18 cellular contexts compared by ENCODE assay signal in the genomic region with DNA sequence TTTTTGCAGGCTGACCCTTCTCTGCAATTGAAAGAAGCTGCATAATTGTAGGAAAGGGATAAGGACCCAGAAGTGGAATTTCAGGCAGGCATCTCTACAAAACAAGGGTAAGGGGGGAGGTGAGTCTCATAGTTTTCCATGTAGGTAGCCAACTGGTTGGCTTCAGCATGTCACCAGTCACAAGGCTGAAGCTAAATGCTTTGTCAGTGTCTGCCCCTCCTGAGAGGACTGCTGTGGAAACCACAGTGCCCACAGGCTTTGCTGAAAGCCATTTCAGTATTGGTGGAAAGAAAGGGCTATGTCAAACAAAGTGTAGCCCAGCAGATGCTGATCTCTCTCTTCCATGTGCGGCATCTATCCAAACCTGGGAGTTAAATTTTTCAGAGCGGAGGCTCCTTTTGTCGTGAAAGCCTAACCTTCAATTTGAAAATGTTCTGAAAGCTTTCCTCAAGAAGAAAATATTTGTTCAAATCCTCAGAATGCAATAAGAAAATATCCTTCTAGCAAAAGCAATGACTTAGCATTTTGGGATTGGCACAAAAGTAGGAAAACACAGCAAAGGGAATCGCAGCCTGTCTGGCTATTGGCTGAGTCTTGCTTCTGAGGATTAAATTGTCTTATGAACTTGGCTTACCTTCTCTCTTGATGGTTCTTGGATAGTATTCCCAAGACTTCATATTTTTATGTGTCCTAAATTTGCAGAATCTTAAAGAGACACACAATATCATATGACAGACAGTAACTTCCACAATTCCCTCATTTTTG.
DNase-seq lines count a peak whose midpoint lies in the region; ATAC-seq and TF ChIP-seq lines count a peak whose summit lies in the region.
"Had no signal": no experiment of that assay in that cellular context is flagged by ENCODE, and none has a peak within 500 bp of the region (broad histone marks: within the 10 kb centered on the region; RNA-seq: fewer than 3 reads in every experiment).

No MANE protein-coding gene starts in this region.

- no peaks in the 10 kb centered on the region for H3K36me3 ChIP-seq in MM.1S (replicated peaks; ENCODE audit: insufficient read depth, low read length)
- H3K36me3 ChIP-seq in thoracic aorta, result no peaks in the 10 kb centered on the region
- H3K36me3 ChIP-seq: BLaER1 had no signal

- H3F3A ChIP-seq in MM.1S (ENCODE audit: insufficient read depth, low read length), result no peaks in the 10 kb centered on the region

- H3K4me1 ChIP-seq in MM.1S (ENCODE audit: low read length), result no peaks in the 10 kb centered on the region
- H3K4me1 ChIP-seq in thoracic aorta (ENCODE audit: control insufficient read depth in 1 of 2, low read depth in 2 of 2), result peaks cover 7 to 25% of the 10 kb centered on the region in 2 donors
- H3K4me1 ChIP-seq: BLaER1 had no signal

- TF ChIP-seq CTCF in MM.1S (IDR thresholded peaks at IDR 0.05; ENCODE audit: low read length) (no peak), coronary artery (IDR thresholded peaks at IDR 0.05) (no peak), thoracic aorta (IDR thresholded peaks at IDR 0.05) (no peak)

- H2AFZ ChIP-seq in MM.1S (ENCODE audit: low read length), result no peak overlapping the region

- intact Hi-C loops in posterior cingulate gyrus (cut with DNase I), result no loop called here

- no peaks in the 10 kb centered on the region for H3K79me2 ChIP-seq in MM.1S (ENCODE audit: low read length)

- H3K9me3 ChIP-seq in MM.1S (replicated peaks; ENCODE audit: insufficient read depth, low read length) (no peaks in the 10 kb centered on the region), thoracic aorta (no peaks in the 10 kb centered on the region)
- H3K9me3 ChIP-seq: BLaER1 had no signal

- no peaks in the 10 kb centered on the region for H4K20me1 ChIP-seq in MM.1S (ENCODE audit: insufficient read depth, low read length)
- H4K20me1 ChIP-seq: BLaER1 had no signal

- no peak overlapping the region for H3K9ac ChIP-seq in MM.1S (ENCODE audit: low read length)
- H3K9ac ChIP-seq: BLaER1 had no signal

- H3K4me3 ChIP-seq in MM.1S (ENCODE audit: low read length) (no peak overlapping the region), coronary artery (peak overlapping the region; percentile 39), thoracic aorta (peak overlapping the region; percentile 28)
- H3K4me3 ChIP-seq: BLaER1, skin epidermis had no signal

- no peaks in the 10 kb centered on the region for H3K9me2 ChIP-seq in MM.1S (replicated peaks; ENCODE audit: insufficient read depth, low read length)

- H3K27ac ChIP-seq in MM.1S (ENCODE audit: low read length), result no peak overlapping the region
- peak overlapping the region; percentile 40 to 77 for H3K27ac ChIP-seq in coronary artery
- H3K27ac ChIP-seq in thoracic aorta, result peak overlapping the region; percentile 13 to 62
- H3K27ac ChIP-seq: BLaER1, epithelial cell of prostate had no signal

- no peak overlapping the region for H3K4me2 ChIP-seq in MM.1S (ENCODE audit: low read depth, low read length)
- H3K4me2 ChIP-seq: BLaER1 had no signal

- no peak for ATAC-seq in thoracic aorta (ENCODE audit: insufficient number of reproducible peaks, low FRiP score, low read depth)
- ATAC-seq: SK-N-SH treated with all-trans-retinoic acid at 6 μM for 48 hours had no signal

- H3K27me3 ChIP-seq in MM.1S (replicated peaks; ENCODE audit: insufficient read depth, low read length) (no peaks in the 10 kb centered on the region), thoracic aorta (replicated peaks; ENCODE audit: insufficient read depth) (no peaks in the 10 kb centered on the region)
- H3K27me3 ChIP-seq: BLaER1 had no signal

- DNase-seq in MM.1S (peak; percentile 19), coronary artery (ENCODE audit: low spot score) (no peak), iPS-NIHi7 (ENCODE audit: extremely low spot score) (peak; percentile 17), thoracic aorta (ENCODE audit: low spot score) (no peak), germinal center (ENCODE audit: low spot score) (no peak), posterior cingulate gyrus (no peak)
- DNase-seq in NK-92 treated with Interleukin-12 subunit alpha and Interleukin-12 subunit beta, amount 100 ng/mL, for 24 hours (lab: John Stamatoyannopoulos, UW), result no peak
- DNase-seq: activated CD4-positive, alpha-beta T cell treated with anti-CD3 and anti-CD28 coated beads for 48 hours; activated CD8-positive, alpha-beta memory T cell treated with anti-CD3 and anti-CD28 coated beads, Interleukin-2, amount 50 U/mL, for 4 hours; activated gamma-delta T cell treated with Interleukin-2 at 50 U/mL for 16 hours; cortex of kidney; GDM1; kidney glomerular epithelial cell; occipital lobe had no signal

Comparison
In these comparisons a context has a peak if more than half of its experiments do, and no peak if none do; other contexts are left out.
1. DNase-seq: peak in MM.1S (single experiment) and iPS-NIHi7 (single experiment); none in coronary artery (single experiment), thoracic aorta (single experiment), germinal center (single experiment), NK-92 treated with Interleukin-12 subunit alpha and Interleukin-12 subunit beta, amount 100 ng/mL, for 24 hours (single experiment) and posterior cingulate gyrus (0 of 10).